In the genomic region with DNA sequence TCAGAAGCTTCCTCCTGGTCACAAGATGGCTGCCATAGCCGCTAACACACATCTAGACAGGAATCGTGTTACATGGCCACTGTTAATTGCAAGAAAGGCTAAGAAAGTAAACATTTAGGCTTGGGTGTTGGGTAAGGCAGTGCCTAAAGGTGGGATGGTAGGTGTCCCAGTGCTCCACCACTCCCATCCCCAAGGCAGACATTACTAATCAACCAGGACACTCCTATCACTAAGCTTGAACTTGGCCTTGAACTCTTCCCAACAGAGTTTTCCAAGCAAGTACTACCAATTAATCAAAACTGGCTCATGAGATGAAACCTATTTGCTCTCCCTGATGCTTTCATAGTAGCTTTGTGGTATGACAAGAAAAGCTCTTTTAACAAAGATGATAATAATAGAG, we compare ENCODE assay signal across 1 cellular context.
A peak's percentile ranks its signal among the peaks of the same experiment; 100 is the strongest.
TF ChIP-seq lines count a peak whose summit lies in the region.

No MANE protein-coding gene starts in this region.

TF ChIP-seq in H1, 55 proteins besides CTCF, POLR2A, EP300 and RAD21:
- TF ChIP-seq PHF8 (conservative IDR thresholded peaks at IDR 0.05; ENCODE audit: low read depth, low read length) = no peak
- TF ChIP-seq YY1 (IDR thresholded peaks at IDR 0.05; ENCODE audit: low read depth, low read length) = peak; percentile 17; the same call in 1 of the 2 replicates
